ENCODE assay signal across 1 cellular context in the genomic region with DNA sequence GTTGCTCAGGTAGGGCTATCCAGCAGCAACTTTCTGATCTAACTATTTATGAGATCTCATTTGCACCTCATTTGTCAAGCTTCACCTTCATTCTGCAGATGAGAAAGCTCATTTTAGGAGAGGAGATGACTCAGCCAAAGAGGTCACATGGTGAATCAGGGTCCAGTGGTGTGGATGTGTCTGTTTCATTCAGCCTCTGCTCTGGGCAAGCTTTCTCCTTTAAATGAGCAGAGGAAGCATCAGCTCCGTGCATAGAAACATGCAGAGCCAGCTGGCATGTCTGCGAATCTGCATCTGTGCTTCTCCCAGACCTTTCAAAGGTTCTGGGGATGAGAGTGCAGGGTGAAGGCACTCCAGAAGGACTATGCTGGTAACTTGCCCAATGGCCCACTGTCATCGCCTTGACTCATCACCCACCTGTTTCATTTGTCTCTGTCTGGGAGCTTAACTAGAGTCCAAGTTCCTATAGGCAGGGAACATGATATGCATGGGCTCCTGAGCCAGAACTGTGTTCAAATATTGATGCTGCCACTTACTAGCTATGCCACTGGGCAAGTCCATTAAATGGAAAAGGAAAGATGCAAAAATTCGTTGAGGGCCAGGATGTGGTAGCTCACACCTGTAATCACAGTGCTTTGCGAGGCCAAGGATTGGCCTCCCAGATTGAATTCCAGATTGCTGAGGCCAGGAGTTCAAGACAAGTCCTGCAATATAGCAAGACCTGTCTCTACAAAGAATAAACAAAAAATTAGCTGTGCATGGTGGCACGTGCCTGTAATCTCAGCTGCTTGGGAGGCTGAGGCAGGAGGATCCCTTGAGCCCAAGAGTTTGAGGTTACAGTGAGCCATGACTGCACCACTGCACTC.
TF ChIP-seq lines count a peak whose summit lies in the region.

No MANE protein-coding gene starts in this region.

TF ChIP-seq in GM23338, 12 proteins besides CTCF, POLR2A, EP300 and RAD21 (continued from another document):
- TF ChIP-seq, protein P1, sequence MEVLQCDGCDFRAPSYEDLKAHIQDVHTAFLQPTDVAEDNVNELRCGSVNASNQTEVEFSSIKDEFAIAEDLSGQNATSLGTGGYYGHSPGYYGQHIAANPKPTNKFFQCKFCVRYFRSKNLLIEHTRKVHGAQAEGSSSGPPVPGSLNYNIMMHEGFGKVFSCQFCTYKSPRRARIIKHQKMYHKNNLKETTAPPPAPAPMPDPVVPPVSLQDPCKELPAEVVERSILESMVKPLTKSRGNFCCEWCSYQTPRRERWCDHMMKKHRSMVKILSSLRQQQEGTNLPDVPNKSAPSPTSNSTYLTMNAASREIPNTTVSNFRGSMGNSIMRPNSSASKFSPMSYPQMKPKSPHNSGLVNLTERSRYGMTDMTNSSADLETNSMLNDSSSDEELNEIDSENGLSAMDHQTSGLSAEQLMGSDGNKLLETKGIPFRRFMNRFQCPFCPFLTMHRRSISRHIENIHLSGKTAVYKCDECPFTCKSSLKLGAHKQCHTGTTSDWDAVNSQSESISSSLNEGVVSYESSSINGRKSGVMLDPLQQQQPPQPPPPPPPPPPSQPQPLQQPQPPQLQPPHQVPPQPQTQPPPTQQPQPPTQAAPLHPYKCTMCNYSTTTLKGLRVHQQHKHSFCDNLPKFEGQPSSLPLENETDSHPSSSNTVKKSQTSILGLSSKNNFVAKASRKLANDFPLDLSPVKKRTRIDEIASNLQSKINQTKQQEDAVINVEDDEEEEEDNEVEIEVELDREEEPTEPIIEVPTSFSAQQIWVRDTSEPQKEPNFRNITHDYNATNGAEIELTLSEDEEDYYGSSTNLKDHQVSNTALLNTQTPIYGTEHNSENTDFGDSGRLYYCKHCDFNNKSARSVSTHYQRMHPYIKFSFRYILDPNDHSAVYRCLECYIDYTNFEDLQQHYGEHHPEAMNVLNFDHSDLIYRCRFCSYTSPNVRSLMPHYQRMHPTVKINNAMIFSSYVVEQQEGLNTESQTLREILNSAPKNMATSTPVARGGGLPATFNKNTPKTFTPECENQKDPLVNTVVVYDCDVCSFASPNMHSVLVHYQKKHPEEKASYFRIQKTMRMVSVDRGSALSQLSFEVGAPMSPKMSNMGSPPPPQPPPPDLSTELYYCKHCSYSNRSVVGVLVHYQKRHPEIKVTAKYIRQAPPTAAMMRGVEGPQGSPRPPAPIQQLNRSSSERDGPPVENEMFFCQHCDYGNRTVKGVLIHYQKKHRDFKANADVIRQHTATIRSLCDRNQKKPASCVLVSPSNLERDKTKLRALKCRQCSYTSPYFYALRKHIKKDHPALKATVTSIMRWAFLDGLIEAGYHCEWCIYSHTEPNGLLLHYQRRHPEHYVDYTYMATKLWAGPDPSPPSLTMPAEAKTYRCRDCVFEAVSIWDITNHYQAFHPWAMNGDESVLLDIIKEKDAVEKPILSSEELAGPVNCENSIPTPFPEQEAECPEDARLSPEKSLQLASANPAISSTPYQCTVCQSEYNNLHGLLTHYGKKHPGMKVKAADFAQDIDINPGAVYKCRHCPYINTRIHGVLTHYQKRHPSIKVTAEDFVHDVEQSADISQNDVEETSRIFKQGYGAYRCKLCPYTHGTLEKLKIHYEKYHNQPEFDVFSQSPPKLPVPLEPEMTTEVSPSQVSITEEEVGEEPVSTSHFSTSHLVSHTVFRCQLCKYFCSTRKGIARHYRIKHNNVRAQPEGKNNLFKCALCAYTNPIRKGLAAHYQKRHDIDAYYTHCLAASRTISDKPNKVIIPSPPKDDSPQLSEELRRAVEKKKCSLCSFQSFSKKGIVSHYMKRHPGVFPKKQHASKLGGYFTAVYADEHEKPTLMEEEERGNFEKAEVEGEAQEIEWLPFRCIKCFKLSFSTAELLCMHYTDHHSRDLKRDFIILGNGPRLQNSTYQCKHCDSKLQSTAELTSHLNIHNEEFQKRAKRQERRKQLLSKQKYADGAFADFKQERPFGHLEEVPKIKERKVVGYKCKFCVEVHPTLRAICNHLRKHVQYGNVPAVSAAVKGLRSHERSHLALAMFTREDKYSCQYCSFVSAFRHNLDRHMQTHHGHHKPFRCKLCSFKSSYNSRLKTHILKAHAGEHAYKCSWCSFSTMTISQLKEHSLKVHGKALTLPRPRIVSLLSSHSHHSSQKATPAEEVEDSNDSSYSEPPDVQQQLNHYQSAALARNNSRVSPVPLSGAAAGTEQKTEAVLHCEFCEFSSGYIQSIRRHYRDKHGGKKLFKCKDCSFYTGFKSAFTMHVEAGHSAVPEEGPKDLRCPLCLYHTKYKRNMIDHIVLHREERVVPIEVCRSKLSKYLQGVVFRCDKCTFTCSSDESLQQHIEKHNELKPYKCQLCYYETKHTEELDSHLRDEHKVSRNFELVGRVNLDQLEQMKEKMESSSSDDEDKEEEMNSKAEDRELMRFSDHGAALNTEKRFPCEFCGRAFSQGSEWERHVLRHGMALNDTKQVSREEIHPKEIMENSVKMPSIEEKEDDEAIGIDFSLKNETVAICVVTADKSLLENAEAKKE (CRISPR knock-in tag; IDR thresholded peaks at IDR 0.05) = no peak
- no peak for TF ChIP-seq POLR2AphosphoS5 (IDR thresholded peaks at IDR 0.05; ENCODE audit: low read depth)
- TF ChIP-seq, protein P2, sequence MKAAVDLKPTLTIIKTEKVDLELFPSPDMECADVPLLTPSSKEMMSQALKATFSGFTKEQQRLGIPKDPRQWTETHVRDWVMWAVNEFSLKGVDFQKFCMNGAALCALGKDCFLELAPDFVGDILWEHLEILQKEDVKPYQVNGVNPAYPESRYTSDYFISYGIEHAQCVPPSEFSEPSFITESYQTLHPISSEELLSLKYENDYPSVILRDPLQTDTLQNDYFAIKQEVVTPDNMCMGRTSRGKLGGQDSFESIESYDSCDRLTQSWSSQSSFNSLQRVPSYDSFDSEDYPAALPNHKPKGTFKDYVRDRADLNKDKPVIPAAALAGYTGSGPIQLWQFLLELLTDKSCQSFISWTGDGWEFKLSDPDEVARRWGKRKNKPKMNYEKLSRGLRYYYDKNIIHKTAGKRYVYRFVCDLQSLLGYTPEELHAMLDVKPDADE (IDR thresholded peaks at IDR 0.05) = no peak
- TF ChIP-seq EZH2 (IDR thresholded peaks at IDR 0.05; ENCODE audit: low read depth, unreplicated experiment) = no peak
- no peak for TF ChIP-seq JUNB (IDR thresholded peaks at IDR 0.05; ENCODE audit: unreplicated experiment)
- no peak for TF ChIP-seq ZNF331 (CRISPR knock-in tag; IDR thresholded peaks at IDR 0.05; ENCODE audit: low read depth)
